14 cellular contexts compared by ENCODE assay signal in genomic region chr5:67287795-67288194, GRCh38.
DNase-seq lines count a peak whose midpoint lies in the region; ATAC-seq and TF ChIP-seq lines count a peak whose summit lies in the region.
"Had no signal": no experiment of that assay in that cellular context is flagged by ENCODE, and none has a peak within 500 bp of the region (broad histone marks: within the 10 kb centered on the region; RNA-seq: fewer than 3 reads in every experiment).

No MANE protein-coding gene starts in this region.

- no peaks in the 10 kb centered on the region for H3K9me3 ChIP-seq in BE2C
- H3K9me3 ChIP-seq: colonic mucosa, Peyer's patch had no signal

- no peaks in the 10 kb centered on the region for H3K36me3 ChIP-seq in BE2C
- H3K36me3 ChIP-seq: colonic mucosa, Peyer's patch had no signal

- DNase-seq in G401 (ENCODE audit: low spot score) (peak; percentile 70), fibroblast of pulmonary artery (ENCODE audit: low read depth) (peak; percentile 52), retina (peak; percentile 42), midbrain (lab: John Stamatoyannopoulos, UW) (no peak), epidermal melanocyte (ENCODE audit: insufficient read length, low spot score) (no peak), BE2C (no peak)
- DNase-seq: activated T-cell treated with anti-CD3 and anti-CD28 coated beads, Interleukin-2, amount 50 U/mL, for 4 hours; colonic mucosa; naive thymus-derived CD4-positive, alpha-beta T cell; Peyer's patch; stimulated activated CD4-positive, alpha-beta T cell treated with anti-CD3 and anti-CD28 coated beads, Interleukin-15, amount 100 ng/mL, for 24 hours; stimulated activated naive B cell treated with anti-CD40 and anti-IgM and Interleukin-4, amounts not matched to agents 10 μg/mL and 1 μg/mL and 100 μg/mL, for 72 hours had no signal

- no peak overlapping the region for H3K4me3 ChIP-seq in fibroblast of pulmonary artery (replicated peaks; ENCODE audit: low read depth, low read length)
- H3K4me3 ChIP-seq in BE2C (ENCODE audit: low read depth, low read length) = no peak overlapping the region
- H3K4me3 ChIP-seq: colonic mucosa, Peyer's patch had no signal

- H3K27me3 ChIP-seq in BE2C = no peaks in the 10 kb centered on the region
- H3K27me3 ChIP-seq: colonic mucosa, Peyer's patch had no signal

- ATAC-seq in SK-N-SH treated with all-trans-retinoic acid at 6 μM for 48 hours = peak; percentile 96
- no peak for ATAC-seq in GM21723 (IDR thresholded peaks at IDR 0.05; ENCODE audit: unreplicated experiment)
- ATAC-seq: activated T-cell treated with anti-CD3 and anti-CD28 coated beads, Interleukin-2, amount 50 U/mL, for 4 hours; naive thymus-derived CD4-positive, alpha-beta T cell; stimulated activated naive B cell treated with anti-CD40 and anti-IgM and Interleukin-4, amounts not matched to agents 10 μg/mL and 1 μg/mL and 100 μg/mL, for 72 hours had no signal

- in situ Hi-C loops in G401 (cut with HindIII; ENCODE audit: low sequenced_read_pairs) = no loop called here

- TF ChIP-seq CTCF in fibroblast of pulmonary artery (IDR thresholded peaks at IDR 0.05; ENCODE audit: low read length, missing control alignments) (no peak), BE2C (IDR thresholded peaks at IDR 0.05; ENCODE audit: low read depth, low read length) (no peak)

- H3K4me1 ChIP-seq in BE2C = no peaks in the 10 kb centered on the region; the same call in 1 of the 2 replicates
- H3K4me1 ChIP-seq: colonic mucosa, Peyer's patch had no signal

TF ChIP-seq in SK-N-SH treated with all-trans-retinoic acid at 6 μM for 48 hours, 23 proteins besides CTCF, POLR2A, EP300 and RAD21:
- TF ChIP-seq CREB5 (CRISPR knock-in tag; IDR thresholded peaks at IDR 0.05; ENCODE audit: low read depth) = no peak
- no peak for TF ChIP-seq CSRNP3 (CRISPR knock-in tag; IDR thresholded peaks at IDR 0.05)
- no peak for TF ChIP-seq TSHZ2 (CRISPR knock-in tag; IDR thresholded peaks at IDR 0.05)
- TF ChIP-seq RARB (CRISPR knock-in tag; IDR thresholded peaks at IDR 0.05) = no peak
- no peak for TF ChIP-seq TOX (CRISPR knock-in tag; IDR thresholded peaks at IDR 0.05; ENCODE audit: borderline replicate concordance)
- TF ChIP-seq TCF4 (CRISPR knock-in tag; IDR thresholded peaks at IDR 0.05; ENCODE audit: borderline replicate concordance) = no peak
- TF ChIP-seq ARNTL (CRISPR knock-in tag; IDR thresholded peaks at IDR 0.05; ENCODE audit: borderline replicate concordance, low read depth) = no peak
- TF ChIP-seq ZNF70 (CRISPR knock-in tag; IDR thresholded peaks at IDR 0.05) = no peak
- no peak for TF ChIP-seq PATZ1 (CRISPR knock-in tag; IDR thresholded peaks at IDR 0.05; ENCODE audit: borderline replicate concordance)
- TF ChIP-seq OSR1 (CRISPR knock-in tag; IDR thresholded peaks at IDR 0.05) = no peak
- no peak for TF ChIP-seq ZFP3 (CRISPR knock-in tag; IDR thresholded peaks at IDR 0.05)
- TF ChIP-seq PPARA (CRISPR knock-in tag; IDR thresholded peaks at IDR 0.05; ENCODE audit: borderline replicate concordance) = no peak
- TF ChIP-seq GLIS3 (CRISPR knock-in tag; IDR thresholded peaks at IDR 0.05) = no peak
- TF ChIP-seq POU6F1 (CRISPR knock-in tag; IDR thresholded peaks at IDR 0.05; ENCODE audit: borderline replicate concordance, low read depth) = no peak
- no peak for TF ChIP-seq ZNF8 (CRISPR knock-in tag; IDR thresholded peaks at IDR 0.05)
- no peak for TF ChIP-seq CSDC2 (CRISPR knock-in tag; IDR thresholded peaks at IDR 0.05)
- TF ChIP-seq ZC3H10 (CRISPR knock-in tag; IDR thresholded peaks at IDR 0.05) = no peak

Comparison
In these comparisons a context has a peak if more than half of its experiments do, and no peak if none do; other contexts are left out.
1. DNase-seq: peak in G401 (single experiment), fibroblast of pulmonary artery (single experiment) and retina (single experiment); none in midbrain (single experiment), epidermal melanocyte (single experiment) and BE2C (single experiment).